17 cellular contexts compared by ENCODE assay signal in genomic region chr5:82365026-82365425, GRCh38.
DNase-seq lines count a peak whose midpoint lies in the region; ATAC-seq, FAIRE-seq and TF ChIP-seq lines count a peak whose summit lies in the region.
"Had no signal": no experiment of that assay in that cellular context is flagged by ENCODE, and none has a peak within 500 bp of the region (broad histone marks: within the 10 kb centered on the region; RNA-seq: fewer than 3 reads in every experiment).

No MANE protein-coding gene starts in this region.

- FAIRE-seq in H1 (lab: Jason Lieb, UNC), result no peak

- no peak overlapping the region for H4K91ac ChIP-seq in H1 (replicated peaks; ENCODE audit: insufficient read length, low read length)

- H2BK5ac ChIP-seq in H1 (ENCODE audit: low read depth, low read length), result no peak overlapping the region

- H3K4me3 Mint-ChIP-seq in GM23338 (no peak overlapping the region), neural progenitor cell (no peak overlapping the region)
- H3K4me3 Mint-ChIP-seq: memory B cell; naive thymus-derived CD8-positive, alpha-beta T cell; T-helper 17 cell had no signal

- H3F3A ChIP-seq in GM23338 (replicated peaks; ENCODE audit: low read depth), result no peaks in the 10 kb centered on the region
- no peaks in the 10 kb centered on the region for H3F3A ChIP-seq in neural progenitor cell (ENCODE audit: low read depth)

- H3K23ac ChIP-seq in H1 (ENCODE audit: insufficient read length), result no peak overlapping the region

- DNase-seq in GM23338 (ENCODE audit: low spot score) (no peak), NCI-H774 (lab: John Stamatoyannopoulos, UW) (peak; percentile 7), H1 (ENCODE audit: low read depth in 1 of 2, low spot score in 2 of 2) (no peak), neural progenitor cell (ENCODE audit: low spot score) (no peak), GM03348 (ENCODE audit: low spot score) (no peak), NCI-H82 (lab: John Stamatoyannopoulos, UW) (no peak)
- DNase-seq: activated naive CD4-positive, alpha-beta T cell; central memory CD4-positive, alpha-beta T cell; erythroblast; gastrocnemius medialis; naive thymus-derived CD8-positive, alpha-beta T cell; NCI-H2081 treated with DMSO at 0.1 percent for 48 hours; Right ventricle myocardium superior; T-helper 17 cell; WERI-Rb-1 had no signal

- H3K79me2 ChIP-seq in GM23338 (replicated peaks; ENCODE audit: insufficient read depth) (no peaks in the 10 kb centered on the region), H1 (ENCODE audit: control insufficient read depth in 1 of 2, insufficient read depth in 2 of 2, low read length in 2 of 2) (no peaks in the 10 kb centered on the region), neural progenitor cell (ENCODE audit: low read depth) (no peaks in the 10 kb centered on the region)

- H3K36me3 ChIP-seq in GM23338 (ENCODE audit: insufficient read depth), result no peaks in the 10 kb centered on the region
- H3K36me3 ChIP-seq in H1 (ENCODE audit: control insufficient read depth in 2 of 4, insufficient read depth in 4 of 4, low read length in 3 of 4), result no peaks in the 10 kb centered on the region
- H3K36me3 ChIP-seq in neural progenitor cell, result no peaks in the 10 kb centered on the region
- H3K36me3 ChIP-seq: gastrocnemius medialis, WERI-Rb-1 had no signal

- no peak for TF ChIP-seq RAD21 in H1 (IDR thresholded peaks at IDR 0.05 in 1 of 2, conservative IDR thresholded peaks at IDR 0.05 in 1 of 2; ENCODE audit: low read depth in 2 of 2, low read length in 2 of 2)

- CTCF ChIA-PET in H1 (lab: Charles Lee; ENCODE audit: partially characterized antibody), result interaction anchor here (1.0 to 8.6 kb wide), 6 partner anchors 9 to 1202 kb away, joined by 3 to 87 read pairs (median 3); no protein-coding TSS in a partner anchor

- H4K20me1 ChIP-seq in GM23338 (replicated peaks; ENCODE audit: insufficient read depth) (no peaks in the 10 kb centered on the region), H1 (replicated peaks in 1 of 2; ENCODE audit: control insufficient read depth in 1 of 2, insufficient read depth in 2 of 2, low read length in 2 of 2) (no peaks in the 10 kb centered on the region), neural progenitor cell (ENCODE audit: low read depth) (no peaks in the 10 kb centered on the region)

- H2BK120ac ChIP-seq in H1 (replicated peaks; ENCODE audit: low read depth, low read length), result no peak overlapping the region

- no peaks in the 10 kb centered on the region for H3K4me1 Mint-ChIP-seq in GM23338
- peaks cover 18% of the 10 kb centered on the region for H3K4me1 Mint-ChIP-seq in neural progenitor cell

- H3K4me2 ChIP-seq in GM23338, result no peak overlapping the region
- no peak overlapping the region for H3K4me2 ChIP-seq in H1 (ENCODE audit: insufficient read depth in 1 of 2, low read depth in 2 of 2, low read length in 2 of 2)
- H3K4me2 ChIP-seq in neural progenitor cell, result no peak overlapping the region

- H3K4ac ChIP-seq in H1 (replicated peaks; ENCODE audit: insufficient read length, low read depth, low read length), result no peak overlapping the region

- H4K8ac ChIP-seq in H1 (ENCODE audit: extremely low read depth, insufficient read depth, low read length), result no peak overlapping the region

- no peak overlapping the region for H4K5ac ChIP-seq in H1 (ENCODE audit: insufficient read length, low read depth, low read length)

- no peak overlapping the region for H3K14ac ChIP-seq in H1 (ENCODE audit: insufficient read length)

- H2BK12ac ChIP-seq in H1 (ENCODE audit: low read depth, low read length), result no peak overlapping the region

- no peak for TF ChIP-seq CTCF in GM23338 (conservative IDR thresholded peaks at IDR 0.05; ENCODE audit: low read depth in 2 of 2)
- TF ChIP-seq CTCF in H1 (IDR thresholded peaks at IDR 0.05; ENCODE audit: control extremely low read depth in 1 of 3, insufficient read depth in 1 of 3, low read depth in 1 of 3, low read length in 3 of 3), result no peak
- TF ChIP-seq CTCF in neural progenitor cell (IDR thresholded peaks at IDR 0.05), result no peak

- H3K27ac Mint-ChIP-seq in GM23338, result no peak overlapping the region
- no peak overlapping the region for H3K27ac Mint-ChIP-seq in neural progenitor cell
- H3K27ac Mint-ChIP-seq: memory B cell had no signal

- 83% methylated on average over 4 of the region's 4 CpGs; no CpG with 5 or more reads in 1 of the 2 experiments for WGBS in H1 (ENCODE audit: extremely low coverage in 1 of 2, insufficient coverage in 1 of 2, insufficient read length in 1 of 2, insufficient replicate concordance in 2 of 2, low coverage in 1 of 2, low lambda C conversion rate in 2 of 2, missing lambda C conversion rate in 1 of 2), 2 experiments

- no peak for TF ChIP-seq EP300 in H1 (IDR thresholded peaks at IDR 0.05; ENCODE audit: borderline replicate concordance in 1 of 2, low read depth in 2 of 2, low read length in 2 of 2)

- H3K9ac ChIP-seq in H1 (replicated peaks in 1 of 4; ENCODE audit: extremely low read depth in 1 of 4, low read depth in 3 of 4, low read length in 3 of 4), result no peak overlapping the region
- no peak overlapping the region for H3K9ac ChIP-seq in neural progenitor cell

- H3K36me3 Mint-ChIP-seq in GM23338 (ENCODE audit: low read depth) (no peaks in the 10 kb centered on the region), neural progenitor cell (no peaks in the 10 kb centered on the region)
- H3K36me3 Mint-ChIP-seq: memory B cell; naive thymus-derived CD8-positive, alpha-beta T cell had no signal

- H3K27me3 Mint-ChIP-seq in GM23338 (ENCODE audit: insufficient read depth, low read depth, poor library complexity) (peaks cover 4% of the 10 kb centered on the region), neural progenitor cell (ENCODE audit: insufficient read depth, low read depth) (peaks cover 6% of the 10 kb centered on the region)

- no peak overlapping the region for H3K18ac ChIP-seq in H1 (ENCODE audit: extremely low read depth, low read length)

- H3K9me2 ChIP-seq in GM23338 (ENCODE audit: insufficient read depth), result no peaks in the 10 kb centered on the region; the same call in 1 of the 2 replicates

- no peak overlapping the region for H3K4me3 ChIP-seq in GM23338
- H3K4me3 ChIP-seq in H1 (ENCODE audit: extremely low read depth in 1 of 4, insufficient read depth in 2 of 4, low read depth in 3 of 4, low read length in 4 of 4), result no peak overlapping the region
- no peak overlapping the region for H3K4me3 ChIP-seq in neural progenitor cell
- H3K4me3 ChIP-seq: gastrocnemius medialis had no signal

- no peak overlapping the region for H2AK5ac ChIP-seq in H1 (ENCODE audit: low read depth, low read length)

- POLR2A ChIA-PET in H1 (lab: Charles Lee; ENCODE audit: partially characterized antibody), result no interaction called here

- H3K56ac ChIP-seq in H1 (replicated peaks; ENCODE audit: insufficient read length, low read depth, low read length), result no peak overlapping the region

- H2BK20ac ChIP-seq in H1 (ENCODE audit: low read length), result no peak overlapping the region

- H3K9me3 Mint-ChIP-seq in GM23338, result peaks cover 3% of the 10 kb centered on the region; the same call in 1 of the 3 replicates
- H3K9me3 Mint-ChIP-seq in neural progenitor cell, result no peaks in the 10 kb centered on the region
- H3K9me3 Mint-ChIP-seq: memory B cell had no signal

- H3K27ac ChIP-seq in GM23338 (ENCODE audit: low read depth) (no peak overlapping the region), H1 (ENCODE audit: low read depth, low read length) (no peak overlapping the region), neural progenitor cell (no peak overlapping the region)
- H3K27ac ChIP-seq: gastrocnemius medialis, WERI-Rb-1 had no signal

- H3K9me3 ChIP-seq in H1 (ENCODE audit: insufficient read depth in 2 of 2, low read depth in 1 of 2, low read length in 1 of 2), result no peaks in the 10 kb centered on the region
- no peaks in the 10 kb centered on the region for H3K9me3 ChIP-seq in neural progenitor cell (ENCODE audit: low read depth)
- H3K9me3 ChIP-seq: gastrocnemius medialis had no signal

- ATAC-seq in GM23338 (no peak), GM18517 (IDR thresholded peaks at IDR 0.05; ENCODE audit: unreplicated experiment) (no peak)
- ATAC-seq: gastrocnemius medialis; naive thymus-derived CD8-positive, alpha-beta T cell; T-helper 17 cell had no signal

- no peaks in the 10 kb centered on the region for H3K23me2 ChIP-seq in H1 (ENCODE audit: low read depth, low read length)

- no peak for TF ChIP-seq POLR2A in H1 (IDR thresholded peaks at IDR 0.05; ENCODE audit: control extremely low read depth in 1 of 2, low read depth in 2 of 2, low read length in 2 of 2)

- H3K79me1 ChIP-seq in H1 (ENCODE audit: low read depth, low read length), result no peaks in the 10 kb centered on the region

- no peaks in the 10 kb centered on the region for H3K4me1 ChIP-seq in GM23338 (ENCODE audit: insufficient read depth)
- H3K4me1 ChIP-seq in H1 (replicated peaks in 1 of 4; ENCODE audit: control insufficient read depth in 3 of 4, insufficient read depth in 4 of 4, low read length in 3 of 4), result no peaks in the 10 kb centered on the region
- peaks cover 7% of the 10 kb centered on the region for H3K4me1 ChIP-seq in neural progenitor cell
- H3K4me1 ChIP-seq: gastrocnemius medialis had no signal

- H2AFZ ChIP-seq in GM23338 (peak overlapping the region; percentile 40), H1 (ENCODE audit: low read length) (peak overlapping the region; percentile 85; the same call in 1 of the 2 replicates), neural progenitor cell (replicated peaks) (peak overlapping the region; percentile 7)

- H2BK15ac ChIP-seq in H1 (ENCODE audit: low read length), result no peak overlapping the region

- H3K27me3 ChIP-seq in GM23338 (ENCODE audit: insufficient read depth), result no peaks in the 10 kb centered on the region
- H3K27me3 ChIP-seq in H1 (replicated peaks in 1 of 4; ENCODE audit: control insufficient read depth in 3 of 4, extremely low read depth in 1 of 4, insufficient read depth in 3 of 4, low read length in 3 of 4), result no peaks in the 10 kb centered on the region
- no peaks in the 10 kb centered on the region for H3K27me3 ChIP-seq in neural progenitor cell
- H3K27me3 ChIP-seq: gastrocnemius medialis had no signal

TF ChIP-seq in GM23338, 12 proteins besides CTCF, POLR2A, EP300 and RAD21:
- TF ChIP-seq EZH2phosphoT487 (IDR thresholded peaks at IDR 0.05; ENCODE audit: unreplicated experiment), result no peak

TF ChIP-seq in H1, 55 proteins besides CTCF, POLR2A, EP300 and RAD21:
- TF ChIP-seq BCL11A (IDR thresholded peaks at IDR 0.05; ENCODE audit: low read depth in 2 of 2, low read length in 2 of 2), result no peak
- TF ChIP-seq RBBP5 (IDR thresholded peaks at IDR 0.05; ENCODE audit: borderline replicate concordance, low read depth, low read length), result no peak
- no peak for TF ChIP-seq NRF1 (IDR thresholded peaks at IDR 0.05; ENCODE audit: low read depth, low read length)
- no peak for TF ChIP-seq CHD1 (IDR thresholded peaks at IDR 0.05; ENCODE audit: low read depth, low read length)
- TF ChIP-seq SIX5 (IDR thresholded peaks at IDR 0.05; ENCODE audit: low read depth, low read length), result no peak
- no peak for TF ChIP-seq CTBP2 (IDR thresholded peaks at IDR 0.05; ENCODE audit: borderline replicate concordance, insufficient read depth, insufficient read length, low read length)
- TF ChIP-seq MAX (IDR thresholded peaks at IDR 0.05), result no peak
- TF ChIP-seq EGR1 (IDR thresholded peaks at IDR 0.05; ENCODE audit: borderline replicate concordance, low read depth, low read length), result no peak

Comparison
In these comparisons a context has a peak if more than half of its experiments do, and no peak if none do; other contexts are left out.
1. H2AFZ ChIP-seq: peak in every context shown above with its lines; median percentile 85 in H1; 40 in GM23338; 7 in neural progenitor cell.